In the genomic region with DNA sequence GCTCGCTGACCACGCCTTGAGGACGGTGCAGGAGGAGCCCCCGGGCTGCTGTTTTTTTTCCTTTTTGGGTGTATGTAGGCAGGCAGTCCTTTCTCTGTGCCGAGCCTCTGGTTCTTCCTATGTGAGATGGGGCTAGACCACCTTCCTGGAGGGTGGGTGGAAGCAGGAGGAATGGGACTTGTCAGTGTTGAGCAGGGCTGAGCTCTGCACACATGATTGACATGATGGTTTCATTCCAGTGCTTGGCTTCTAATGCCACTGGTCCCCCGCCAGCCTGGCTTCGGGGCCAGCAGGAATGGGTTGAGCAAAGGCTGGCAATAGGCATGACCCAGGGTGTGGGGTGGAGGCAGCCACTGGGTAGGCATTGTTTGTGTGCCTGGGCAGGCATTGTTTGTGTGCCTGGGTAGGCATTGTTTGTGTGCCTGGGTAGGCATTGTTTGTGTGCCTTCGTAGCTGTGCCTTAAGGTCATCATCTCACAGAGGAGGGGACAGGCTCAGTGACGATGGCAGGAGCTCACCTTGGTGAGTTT, we compare ENCODE assay signal across 17 cellular contexts. TPM values are rescaled to one million over a fixed set of nuclear protein-coding genes. Genes with fewer than 3 reads are reported as not detected.
DNase-seq lines count a peak whose midpoint lies in the region; ATAC-seq and TF ChIP-seq lines count a peak whose summit lies in the region.
"Had no signal": no experiment of that assay in that cellular context is flagged by ENCODE, and none has a peak within 500 bp of the region (broad histone marks: within the 10 kb centered on the region; RNA-seq: fewer than 3 reads in every experiment).

No MANE protein-coding gene starts in this region.

- no peak for ATAC-seq in activated naive CD4-positive, alpha-beta T cell treated with anti-CD3 and anti-CD28 coated beads, Interleukin-2, amount 50 U/mL, for 72 hours

- H3K27ac ChIP-seq in neuronal stem cell (replicated peaks; ENCODE audit: low read length): no peak overlapping the region
- no peak overlapping the region for H3K27ac ChIP-seq in adrenal gland

- no peak overlapping the region for H4K91ac ChIP-seq in neuronal stem cell (ENCODE audit: low read depth, low read length, poor library complexity)

- H3K9me3 Mint-ChIP-seq in activated naive CD4-positive, alpha-beta T cell treated with anti-CD3 and anti-CD28 coated beads, Interleukin-2, amount 10 ng/mL, durations not matched to agents 7 days and 5 days: no peaks in the 10 kb centered on the region
- no peaks in the 10 kb centered on the region for H3K9me3 Mint-ChIP-seq in activated naive CD4-positive, alpha-beta T cell treated with anti-CD3 and anti-CD28 coated beads, Interleukin-2, amount 50 U/mL, for 72 hours
- no peaks in the 10 kb centered on the region for H3K9me3 Mint-ChIP-seq in type B pancreatic cell
- no peaks in the 10 kb centered on the region for H3K9me3 Mint-ChIP-seq in Caco-2 (ENCODE audit: unreplicated experiment)

- H2BK12ac ChIP-seq in neuronal stem cell (ENCODE audit: low read length): peak overlapping the region; percentile 46

- H3K4me3 ChIP-seq in neuronal stem cell (ENCODE audit: low read length in 2 of 2): no peak overlapping the region
- no peak overlapping the region for H3K4me3 ChIP-seq in Caco-2 (ENCODE audit: low read depth, low read length)
- no peak overlapping the region for H3K4me3 ChIP-seq in adrenal gland
- H3K4me3 ChIP-seq: suprapubic skin had no signal

- H2AK5ac ChIP-seq in neuronal stem cell (ENCODE audit: low read depth, low read length): no peak overlapping the region

- H3K14ac ChIP-seq in neuronal stem cell (ENCODE audit: low read length): no peak overlapping the region

- H3K27me3 Mint-ChIP-seq in activated naive CD4-positive, alpha-beta T cell treated with anti-CD3 and anti-CD28 coated beads, Interleukin-2, amount 10 ng/mL, durations not matched to agents 7 days and 5 days: peaks cover 24% of the 10 kb centered on the region
- no peaks in the 10 kb centered on the region for H3K27me3 Mint-ChIP-seq in type B pancreatic cell
- no peaks in the 10 kb centered on the region for H3K27me3 Mint-ChIP-seq in Caco-2 (ENCODE audit: insufficient read depth, unreplicated experiment)

- H2AFZ ChIP-seq in neuronal stem cell (ENCODE audit: low read length): no peak overlapping the region

- H3K4me1 ChIP-seq in neuronal stem cell (ENCODE audit: control insufficient read depth in 2 of 2, insufficient read depth in 1 of 2, low read depth in 1 of 2, low read length in 2 of 2) (peaks cover 9 to 10% of the 10 kb centered on the region in 2 donors), Caco-2 (no peaks in the 10 kb centered on the region; the same call in 1 of the 2 replicates), adrenal gland (replicated peaks in 1 of 2) (no peaks in the 10 kb centered on the region)

- peak overlapping the region; percentile 75 for H3K23ac ChIP-seq in neuronal stem cell (ENCODE audit: low read depth, low read length, poor library complexity)

- H4K8ac ChIP-seq in neuronal stem cell (ENCODE audit: low read depth, low read length): no peak overlapping the region

- H2BK5ac ChIP-seq in neuronal stem cell (ENCODE audit: low read length): no peak overlapping the region

- no peaks in the 10 kb centered on the region for H3K36me3 ChIP-seq in neuronal stem cell (replicated peaks in 1 of 2; ENCODE audit: control insufficient read depth in 2 of 2, insufficient read depth in 2 of 2, low read length in 2 of 2)
- no peaks in the 10 kb centered on the region; the same call in 1 of the 2 replicates for H3K36me3 ChIP-seq in Caco-2 (ENCODE audit: control insufficient read depth, insufficient read depth, low read length)
- H3K36me3 ChIP-seq in adrenal gland (replicated peaks in 1 of 2): no peaks in the 10 kb centered on the region
- H3K36me3 ChIP-seq: suprapubic skin had no signal

- BruUV-seq in Caco-2 (replicated peaks; lab: Mats Ljungman, UMichigan): no TSS peak

- H3K27ac Mint-ChIP-seq in activated naive CD4-positive, alpha-beta T cell treated with anti-CD3 and anti-CD28 coated beads, Interleukin-2, amount 10 ng/mL, durations not matched to agents 7 days and 5 days: no peak overlapping the region
- H3K27ac Mint-ChIP-seq in activated naive CD4-positive, alpha-beta T cell treated with anti-CD3 and anti-CD28 coated beads, Interleukin-2, amount 50 U/mL, for 72 hours: no peak overlapping the region
- H3K27ac Mint-ChIP-seq in type B pancreatic cell (peak overlapping the region; percentile 46), Caco-2 (ENCODE audit: unreplicated experiment) (no peak overlapping the region)

- H3K4me1 Mint-ChIP-seq in activated naive CD4-positive, alpha-beta T cell treated with anti-CD3 and anti-CD28 coated beads, Interleukin-2, amount 10 ng/mL, durations not matched to agents 7 days and 5 days: peaks cover 12% of the 10 kb centered on the region
- H3K4me1 Mint-ChIP-seq in type B pancreatic cell (ENCODE audit: unreplicated experiment) (peaks cover 11% of the 10 kb centered on the region), Caco-2 (ENCODE audit: low read depth, unreplicated experiment) (peaks cover 15% of the 10 kb centered on the region)

- POLR2A ChIA-PET in Caco-2 (lab: Charles Lee): interaction anchor here (0.6 kb wide), 1 partner anchor 254 kb away, joined by 3 read pairs; no protein-coding TSS in a partner anchor

- H3K9me3 ChIP-seq in neuronal stem cell (replicated peaks in 1 of 2; ENCODE audit: control insufficient read depth in 2 of 2, insufficient read depth in 1 of 2, low read depth in 1 of 2, low read length in 2 of 2) (no peaks in the 10 kb centered on the region), Caco-2 (no peaks in the 10 kb centered on the region), adrenal gland (replicated peaks in 1 of 3) (no peaks in the 10 kb centered on the region)
- H3K9me3 ChIP-seq: suprapubic skin had no signal

- H3K9ac ChIP-seq in neuronal stem cell (ENCODE audit: low read depth, low read length, poor library complexity): no peak overlapping the region

- H2BK120ac ChIP-seq in neuronal stem cell (ENCODE audit: low read depth, low read length): no peak overlapping the region

- WGBS in neuronal stem cell (ENCODE audit: extremely low coverage in 2 of 2, insufficient read length in 2 of 2, insufficient replicate concordance in 1 of 2), 2 donors: no CpG with 5 or more reads among the region's 9 CpGs
- WGBS in adrenal gland, 4 donors: 88 to 92% (median 91%) methylated on average over 6 to 9 of the region's 9 CpGs

- peak; percentile 8 for DNase-seq in activated naive CD4-positive, alpha-beta T cell treated with anti-CD3 and anti-CD28 coated beads, Interleukin-2, amount 10 ng/mL, durations not matched to agents 7 days and 5 days
- DNase-seq in activated naive CD4-positive, alpha-beta T cell treated with anti-CD3 and anti-CD28 coated beads, Interleukin-2, amount 50 U/mL, for 72 hours (ENCODE audit: low spot score in 2 of 2): no peak
- peak; percentile 25 for DNase-seq in ecto neural progenitor cell (ENCODE audit: low spot score)
- DNase-seq in neuronal stem cell (ENCODE audit: low spot score): no peak
- no peak for DNase-seq in type B pancreatic cell (ENCODE audit: extremely low spot score, unreplicated experiment)
- no peak for DNase-seq in HK-2 (ENCODE audit: unreplicated experiment)
- DNase-seq in Caco-2: no peak
- DNase-seq in adrenal gland: no peak
- DNase-seq: 8988T; activated CD4-positive, alpha-beta T cell treated with anti-CD3 and anti-CD28 coated beads for 1 hour; activated effector memory CD4-positive, alpha-beta T cell treated with Interleukin-2 at 50 U/mL for 16 hours; C1 segment of cervical spinal cord; cerebellar nuclear complex; NCI-H1417; NCI-H2227 treated with DMSO at 0.1 percent for 48 hours; small intestine had no signal

- CTCF ChIA-PET in activated naive CD4-positive, alpha-beta T cell treated with anti-CD3 and anti-CD28 coated beads, Interleukin-2, amount 10 ng/mL, durations not matched to agents 7 days and 5 days (lab: Charles Lee): interaction anchor here (2.5 kb wide), 1 partner anchor 10 kb away, joined by 6 read pairs; no protein-coding TSS in a partner anchor
- CTCF ChIA-PET in Caco-2 (lab: Charles Lee): no interaction called here

- H3K18ac ChIP-seq in neuronal stem cell (ENCODE audit: low read length): peak overlapping the region; percentile 67

- TF ChIP-seq CTCF in type B pancreatic cell (conservative IDR thresholded peaks at IDR 0.05) (no peak), Caco-2 (IDR thresholded peaks at IDR 0.05; ENCODE audit: insufficient read depth in 1 of 2, low read depth in 1 of 2, low read length in 1 of 2, severe bottlenecking in 1 of 2, unreplicated experiment in 1 of 2) (no peak), adrenal gland (IDR thresholded peaks at IDR 0.05) (no peak)

- intact Hi-C loops in Caco-2 (cut with micrococcal nuclease; ENCODE audit: unreplicated experiment): no loop called here
- intact Hi-C loops in adrenal gland (cut with DNase I): no loop called here

- H3K4me2 ChIP-seq in neuronal stem cell (ENCODE audit: insufficient read depth, low read length, poor library complexity, severe bottlenecking): no peak overlapping the region

- H3K27me3 ChIP-seq in neuronal stem cell (ENCODE audit: control insufficient read depth in 3 of 3, insufficient read depth in 3 of 3, low read depth in 1 of 3, low read length in 3 of 3): peaks cover 0 to 12% (median 1%) of the 10 kb centered on the region in 3 experiments
- no peaks in the 10 kb centered on the region for H3K27me3 ChIP-seq in Caco-2 (replicated peaks; ENCODE audit: control insufficient read depth, insufficient read depth, low read length)
- H3K27me3 ChIP-seq in adrenal gland: no peaks in the 10 kb centered on the region
- H3K27me3 ChIP-seq: suprapubic skin had no signal

- H3K36me3 Mint-ChIP-seq in activated naive CD4-positive, alpha-beta T cell treated with anti-CD3 and anti-CD28 coated beads, Interleukin-2, amount 10 ng/mL, durations not matched to agents 7 days and 5 days: peaks cover under 1% of the 10 kb centered on the region
- no peaks in the 10 kb centered on the region for H3K36me3 Mint-ChIP-seq in activated naive CD4-positive, alpha-beta T cell treated with anti-CD3 and anti-CD28 coated beads, Interleukin-2, amount 50 U/mL, for 72 hours
- no peaks in the 10 kb centered on the region for H3K36me3 Mint-ChIP-seq in type B pancreatic cell
- peaks cover 16% of the 10 kb centered on the region for H3K36me3 Mint-ChIP-seq in Caco-2 (ENCODE audit: insufficient read depth, unreplicated experiment)

- H2BK15ac ChIP-seq in neuronal stem cell (ENCODE audit: low read length): no peak overlapping the region

- H3K79me1 ChIP-seq in neuronal stem cell (ENCODE audit: low read depth, low read length): no peaks in the 10 kb centered on the region

- no peak overlapping the region for H3K4ac ChIP-seq in neuronal stem cell (ENCODE audit: low read length)

- H3K4me3 Mint-ChIP-seq in activated naive CD4-positive, alpha-beta T cell treated with anti-CD3 and anti-CD28 coated beads, Interleukin-2, amount 10 ng/mL, durations not matched to agents 7 days and 5 days: no peak overlapping the region
- no peak overlapping the region for H3K4me3 Mint-ChIP-seq in type B pancreatic cell
- no peak overlapping the region for H3K4me3 Mint-ChIP-seq in Caco-2 (ENCODE audit: unreplicated experiment)

- TF ChIP-seq POLR2A in adrenal gland (IDR thresholded peaks at IDR 0.05): no peak

RNA-seq across cellular contexts. Expression of gene ADCY7, which starts 14.2 kb away (rescaled TPM):
- 100 to 1,000 TPM in 1 of 2 donors, 10 to 100 TPM in 1; 78.5 to 104 TPM for total RNA-seq in activated naive CD4-positive, alpha-beta T cell treated with anti-CD3 and anti-CD28 coated beads, Interleukin-2, amount 50 U/mL, for 72 hours
- 3.6 TPM for polyA plus RNA-seq in neuronal stem cell (2013, experiment 1 of 2)
- polyA plus RNA-seq in neuronal stem cell (2013, experiment 2 of 2): 3.3 TPM
- total RNA-seq in type B pancreatic cell (ENCODE audit: low replicate concordance) (16.8 and 32.8 TPM in 2 replicates), Caco-2 (2022) (51.3 and 54.2 TPM in 2 replicates), adrenal gland (10 to 100 TPM in 7 of 8 donors, 1 to 10 TPM in 1; 9.8 to 44.4 (median 24.1) TPM)
- 10 to 100 TPM in 1 of 3 donors, 1 to 10 TPM in 2; 2.8 to 14.6 (median 3.0) TPM for polyA plus RNA-seq in adrenal gland

Comparison
In these comparisons a context has a peak if more than half of its experiments do, and no peak if none do; other contexts are left out.
1. DNase-seq: peak in activated naive CD4-positive, alpha-beta T cell treated with anti-CD3 and anti-CD28 coated beads, Interleukin-2, amount 10 ng/mL, durations not matched to agents 7 days and 5 days (single experiment) and ecto neural progenitor cell (single experiment); none in activated naive CD4-positive, alpha-beta T cell treated with anti-CD3 and anti-CD28 coated beads, Interleukin-2, amount 50 U/mL, for 72 hours (0 of 2), neuronal stem cell (single experiment), type B pancreatic cell (single experiment), HK-2 (single experiment), Caco-2 (0 of 2) and adrenal gland (0 of 7).